ENCODE assay signal across 18 cellular contexts in genomic region chr17:58667934-58668597, GRCh38. TPM values are rescaled to one million over a fixed set of nuclear protein-coding genes. Genes with fewer than 3 reads are reported as not detected.
A peak's percentile ranks its signal among the peaks of the same experiment; 100 is the strongest.
DNase-seq lines count a peak whose midpoint lies in the region; ATAC-seq and TF ChIP-seq lines count a peak whose summit lies in the region.
"Had no signal": no experiment of that assay in that cellular context is flagged by ENCODE, and none has a peak within 500 bp of the region (broad histone marks: within the 10 kb centered on the region; RNA-seq: fewer than 3 reads in every experiment).

No MANE protein-coding gene starts in this region.

- H3K27me3 ChIP-seq in IMR-90 (ENCODE audit: control insufficient read depth, insufficient read depth, low read length) (no peaks in the 10 kb centered on the region), mammary epithelial cell (ENCODE audit: insufficient read depth, low read length) (no peaks in the 10 kb centered on the region), trophoblast cell (ENCODE audit: insufficient read depth, low read length) (no peaks in the 10 kb centered on the region)
- H3K27me3 ChIP-seq: ascending aorta; BLaER1 treated with 17β-estradiol and CSF1 and Interleukin-3, amounts not matched to agents 10 nM and 100 nM; colonic mucosa; ovary; suprapubic skin had no signal

- TF ChIP-seq RAD21 in IMR-90 (IDR thresholded peaks at IDR 0.05; ENCODE audit: low read length) = no peak

- H3K4me1 ChIP-seq in IMR-90 (ENCODE audit: control insufficient read depth, insufficient read depth, low read length) = no peaks in the 10 kb centered on the region; the same call in 1 of the 2 replicates
- H3K4me1 ChIP-seq in mammary epithelial cell (ENCODE audit: insufficient read depth, low read length) = peaks cover 6% of the 10 kb centered on the region
- peaks cover 11% of the 10 kb centered on the region in 2 experiments for H3K4me1 ChIP-seq in trophoblast cell (ENCODE audit: control insufficient read depth in 1 of 2, insufficient read depth in 2 of 2, low read length in 2 of 2)
- H3K4me1 ChIP-seq: ascending aorta, colonic mucosa, suprapubic skin had no signal

- POLR2A ChIA-PET in IMR-90 (lab: Charles Lee; ENCODE audit: unreplicated experiment) = no interaction called here

- H4K91ac ChIP-seq in IMR-90 (ENCODE audit: insufficient read depth, low read depth, low read length) = no peak overlapping the region
- no peak overlapping the region for H4K91ac ChIP-seq in trophoblast cell (ENCODE audit: low read depth, low read length)

- no peak overlapping the region for H2BK120ac ChIP-seq in IMR-90 (ENCODE audit: low read depth, low read length)
- H2BK120ac ChIP-seq in trophoblast cell (ENCODE audit: insufficient read depth, low read length, poor library complexity) = no peak overlapping the region

- no peak overlapping the region for H4K5ac ChIP-seq in IMR-90 (ENCODE audit: low read depth, low read length)

- H2BK15ac ChIP-seq in IMR-90 (ENCODE audit: low read depth, low read length) = no peak overlapping the region

- no peak overlapping the region for H3K9ac ChIP-seq in IMR-90 (ENCODE audit: low read depth, low read length)
- no peak overlapping the region for H3K9ac ChIP-seq in mammary epithelial cell (ENCODE audit: insufficient read depth, low read length)
- H3K9ac ChIP-seq in trophoblast cell (ENCODE audit: low read length) = no peak overlapping the region
- H3K9ac ChIP-seq: BLaER1 treated with 17β-estradiol and CSF1 and Interleukin-3, amounts not matched to agents 10 nM and 100 nM had no signal

- H3K4me3 ChIP-seq in IMR-90 (ENCODE audit: insufficient read depth, low read depth, low read length) (no peak overlapping the region), mammary epithelial cell (replicated peaks in 1 of 3; ENCODE audit: insufficient read depth in 1 of 3, low read depth in 2 of 3, low read length in 3 of 3) (no peak overlapping the region), trophoblast cell (ENCODE audit: low read depth, low read length) (no peak overlapping the region)
- H3K4me3 ChIP-seq: ascending aorta; BLaER1 treated with 17β-estradiol and CSF1 and Interleukin-3, amounts not matched to agents 10 nM and 100 nM; colonic mucosa; ovary; suprapubic skin had no signal

- no peak overlapping the region for H2BK20ac ChIP-seq in IMR-90 (ENCODE audit: low read depth, low read length)

- BruUV-seq in IMR-90 (replicated peaks; lab: Mats Ljungman, UMichigan) = no TSS peak
- no TSS peak for BruUV-seq in mammary epithelial cell (replicated peaks; lab: Mats Ljungman, UMichigan)

- H2AK5ac ChIP-seq in IMR-90 (ENCODE audit: low read depth, low read length) (no peak overlapping the region), trophoblast cell (ENCODE audit: low read length) (no peak overlapping the region)

- H4K12ac ChIP-seq in trophoblast cell (ENCODE audit: low read depth, low read length) = no peak overlapping the region

- DNase-seq in ELF-1 (ENCODE audit: low read depth, low spot score) = peak; percentile 27
- DNase-seq in IMR-90 = peak; percentile 49
- peak; percentile 46 for DNase-seq in mammary epithelial cell
- peak in 1 of 2 donors; percentile 66 for DNase-seq in trophoblast cell
- DNase-seq in activated gamma-delta T cell treated with Interleukin-2 at 50 U/mL for 16 hours = no peak
- DNase-seq in NCI-H2227 treated with DMSO at 0.1 percent for 48 hours (lab: John Stamatoyannopoulos, UW) = no peak
- DNase-seq: activated CD4-positive, alpha-beta T cell treated with anti-CD3 and anti-CD28 coated beads for 4 hours; activated naive CD4-positive, alpha-beta T cell; colonic mucosa; NCI-H1694; NCI-H345; ovary; small intestine; T-helper 9 cell had no signal

- peak; percentile 44; the same call in 1 of the 2 replicates for ATAC-seq in IMR-90 (ENCODE audit: low read depth)
- no peak for ATAC-seq in GM18909 (IDR thresholded peaks at IDR 0.05; ENCODE audit: poor library complexity, unreplicated experiment)

- H3K14ac ChIP-seq in IMR-90 (replicated peaks; ENCODE audit: low read depth, low read length) (no peak overlapping the region; the same call in 1 of the 2 replicates), trophoblast cell (ENCODE audit: low read length) (no peak overlapping the region)

- peak overlapping the region; percentile 37 for H2AFZ ChIP-seq in IMR-90 (replicated peaks; ENCODE audit: low read length, poor library complexity)
- H2AFZ ChIP-seq in mammary epithelial cell (ENCODE audit: low read depth, low read length) = no peak overlapping the region
- H2AFZ ChIP-seq in trophoblast cell (ENCODE audit: insufficient read depth, low read length, poor library complexity) = no peak overlapping the region

- H3K79me2 ChIP-seq in mammary epithelial cell (ENCODE audit: insufficient read depth, low read length) (no peaks in the 10 kb centered on the region), trophoblast cell (ENCODE audit: control insufficient read depth, insufficient read depth, low read length, poor library complexity) (no peaks in the 10 kb centered on the region)

- H2BK5ac ChIP-seq in IMR-90 (ENCODE audit: low read depth, low read length, poor library complexity, severe bottlenecking) (no peak overlapping the region), trophoblast cell (ENCODE audit: low read depth, low read length, poor library complexity) (no peak overlapping the region)

- H2BK12ac ChIP-seq in trophoblast cell (ENCODE audit: low read length) = no peak overlapping the region

- no peak overlapping the region for H3K23ac ChIP-seq in IMR-90 (ENCODE audit: low read depth, low read length)
- no peak overlapping the region for H3K23ac ChIP-seq in trophoblast cell (ENCODE audit: low read length)

- no peak overlapping the region for H3K27ac ChIP-seq in IMR-90 (ENCODE audit: insufficient read depth, low read length)
- no peak overlapping the region for H3K27ac ChIP-seq in mammary epithelial cell (ENCODE audit: insufficient read depth, low read depth, low read length)
- H3K27ac ChIP-seq in trophoblast cell (ENCODE audit: low read depth, low read length) = no peak overlapping the region
- H3K27ac ChIP-seq: ascending aorta; BLaER1 treated with 17β-estradiol and CSF1 and Interleukin-3, amounts not matched to agents 10 nM and 100 nM; ovary; suprapubic skin had no signal

- peaks cover 7% of the 10 kb centered on the region for H3K9me1 ChIP-seq in IMR-90 (ENCODE audit: insufficient read depth, low read length)

- TF ChIP-seq POLR2A in IMR-90 (IDR thresholded peaks at IDR 0.05; ENCODE audit: low read depth, low read length) = no peak

- H3K4ac ChIP-seq in IMR-90 (ENCODE audit: low read depth, low read length) = no peak overlapping the region
- H3K4ac ChIP-seq in trophoblast cell (ENCODE audit: low read depth, low read length) = no peak overlapping the region

- H4K20me1 ChIP-seq in IMR-90 (ENCODE audit: insufficient read depth, low read length) (no peaks in the 10 kb centered on the region), mammary epithelial cell (ENCODE audit: insufficient read depth, low read length) (no peaks in the 10 kb centered on the region)
- H4K20me1 ChIP-seq: BLaER1 treated with 17β-estradiol and CSF1 and Interleukin-3, amounts not matched to agents 10 nM and 100 nM had no signal

- H3K9me3 ChIP-seq in IMR-90 (ENCODE audit: control insufficient read depth, insufficient read depth, low read length) = no peaks in the 10 kb centered on the region
- H3K9me3 ChIP-seq in mammary epithelial cell (replicated peaks; ENCODE audit: insufficient read depth, low read length) = no peaks in the 10 kb centered on the region
- no peaks in the 10 kb centered on the region for H3K9me3 ChIP-seq in trophoblast cell (ENCODE audit: insufficient read depth, low read depth, low read length)
- H3K9me3 ChIP-seq: ascending aorta; BLaER1 treated with 17β-estradiol and CSF1 and Interleukin-3, amounts not matched to agents 10 nM and 100 nM; colonic mucosa; ovary; suprapubic skin had no signal

- H3K18ac ChIP-seq in IMR-90 (ENCODE audit: low read depth, low read length) (no peak overlapping the region), trophoblast cell (ENCODE audit: low read length) (no peak overlapping the region)

- H3K56ac ChIP-seq in IMR-90 (ENCODE audit: extremely low read depth, insufficient read depth, low read length) = no peak overlapping the region

- intact Hi-C loops in IMR-90 (cut with micrococcal nuclease) = no loop called here
- intact Hi-C loops in mammary epithelial cell (cut with micrococcal nuclease) = no loop called here

- H4K8ac ChIP-seq in IMR-90 (ENCODE audit: low read depth in 2 of 2, low read length in 2 of 2) = no peak overlapping the region
- no peak overlapping the region for H4K8ac ChIP-seq in trophoblast cell (ENCODE audit: low read depth, low read length)

- H3K4me2 ChIP-seq in IMR-90 (ENCODE audit: low read depth, low read length) (no peak overlapping the region), mammary epithelial cell (ENCODE audit: insufficient read depth, low read depth, low read length) (no peak overlapping the region), trophoblast cell (ENCODE audit: low read length) (peak overlapping the region; percentile 39)

- CTCF ChIA-PET in IMR-90 (lab: Yijun Ruan, JAX) (no interaction called here), mammary epithelial cell (lab: Charles Lee; ENCODE audit: low non-redundant PET) (no interaction called here)

- in situ Hi-C loops in IMR-90 (cut with MboI; ENCODE audit: low sequenced_read_pairs) = no loop called here
- in situ Hi-C loops in mammary epithelial cell (cut with MboI; ENCODE audit: low sequenced_read_pairs in 2 of 2) = no loop called here

- no peaks in the 10 kb centered on the region for H3K79me1 ChIP-seq in IMR-90 (ENCODE audit: low read depth in 1 of 2, low read length in 2 of 2)
- peaks cover 2% of the 10 kb centered on the region for H3K79me1 ChIP-seq in trophoblast cell (ENCODE audit: low read length)

- H2AK9ac ChIP-seq in IMR-90 (replicated peaks; ENCODE audit: low read depth, low read length, poor library complexity) = peak overlapping the region; percentile 23

- H3K36me3 ChIP-seq in IMR-90 (ENCODE audit: control insufficient read depth, insufficient read depth, low read length) (no peaks in the 10 kb centered on the region), mammary epithelial cell (ENCODE audit: insufficient read depth, low read length) (no peaks in the 10 kb centered on the region), trophoblast cell (ENCODE audit: control insufficient read depth in 1 of 2, insufficient read depth in 2 of 2, low read length in 2 of 2) (no peaks in the 10 kb centered on the region)
- H3K36me3 ChIP-seq: ascending aorta; BLaER1 treated with 17β-estradiol and CSF1 and Interleukin-3, amounts not matched to agents 10 nM and 100 nM; colonic mucosa; ovary; suprapubic skin had no signal

- no CpG with 5 or more reads among the region's 1 CpG for WGBS in IMR-90 (ENCODE audit: extremely low coverage in 2 of 2, insufficient read length in 1 of 2), 2 experiments
- WGBS in mammary epithelial cell (ENCODE audit: low coverage, missing lambda C conversion rate) = 93% methylated on average over 1 of the region's 1 CpG
- no CpG with 5 or more reads among the region's 1 CpG for WGBS in trophoblast cell (ENCODE audit: extremely low coverage, insufficient coverage, insufficient read length)

- TF ChIP-seq CTCF in IMR-90 (conservative IDR thresholded peaks at IDR 0.05; ENCODE audit: low read depth, low read length) (no peak), mammary epithelial cell (conservative IDR thresholded peaks at IDR 0.05 in 1 of 2, IDR thresholded peaks at IDR 0.05 in 1 of 2; ENCODE audit: extremely low read depth in 1 of 2, insufficient read depth in 1 of 2, low read depth in 1 of 2, low read length in 2 of 2) (no peak)

- dilution Hi-C loops in IMR-90 (cut with HindIII; ENCODE audit: low sequenced_read_pairs, unreplicated experiment) (no loop called here), mammary epithelial cell (cut with HindIII; ENCODE audit: low sequenced_read_pairs) (no loop called here)

RNA-seq across cellular contexts. Expression of gene TEX14, which starts 23.8 kb away (rescaled TPM):
- total RNA-seq in IMR-90 (2012; rRNA removed) (not detected in 2 replicates), mammary epithelial cell (under 1 TPM; under 0.01 to 0.38 TPM)
- polyA plus RNA-seq in IMR-90 (2012; rRNA removed) (not detected in 2 replicates), mammary epithelial cell (0.03 TPM)
- polyA plus RNA-seq in IMR-90 (2012; cell fraction: cytosol; rRNA removed) = not detected in 2 replicates
- polyA plus RNA-seq in IMR-90 (2012; cell fraction: nucleus; rRNA removed; ENCODE audit: low replicate concordance) = 0.01 and 0.02 TPM in 2 replicates
- polyA minus RNA-seq in mammary epithelial cell = not detected
- 0.50 and 0.62 TPM in 2 replicates for polyA plus RNA-seq in trophoblast cell (2013)
- total RNA-seq: ascending aorta had no signal

RNA-seq across cellular contexts. Expression of gene RAD51C, which starts 24.3 kb away (rescaled TPM):
- 21.1 and 28.6 TPM in 2 replicates for total RNA-seq in IMR-90 (2012; rRNA removed)
- 21.4 and 28.3 TPM in 2 replicates for polyA plus RNA-seq in IMR-90 (2012; rRNA removed)
- polyA plus RNA-seq in IMR-90 (2012; cell fraction: cytosol; rRNA removed) = 4.9 and 5.6 TPM in 2 replicates
- polyA plus RNA-seq in IMR-90 (2012; cell fraction: nucleus; rRNA removed; ENCODE audit: low replicate concordance) = 2.0 and 8.6 TPM in 2 replicates
- total RNA-seq in mammary epithelial cell = 10 to 100 TPM; 20.8 to 55.6 TPM
- polyA plus RNA-seq in mammary epithelial cell = 40.9 TPM
- polyA minus RNA-seq in mammary epithelial cell = 67.8 TPM
- 19.0 and 22.8 TPM in 2 replicates for polyA plus RNA-seq in trophoblast cell (2013)

Comparison
In these comparisons a context has a peak if more than half of its experiments do, and no peak if none do; other contexts are left out.
1. DNase-seq: peak in ELF-1 (single experiment), IMR-90 (single experiment) and mammary epithelial cell (single experiment); none in activated gamma-delta T cell treated with Interleukin-2 at 50 U/mL for 16 hours (single experiment) and NCI-H2227 treated with DMSO at 0.1 percent for 48 hours (single experiment).